ENCODE assay signal across 25 cellular contexts in the genomic region with DNA sequence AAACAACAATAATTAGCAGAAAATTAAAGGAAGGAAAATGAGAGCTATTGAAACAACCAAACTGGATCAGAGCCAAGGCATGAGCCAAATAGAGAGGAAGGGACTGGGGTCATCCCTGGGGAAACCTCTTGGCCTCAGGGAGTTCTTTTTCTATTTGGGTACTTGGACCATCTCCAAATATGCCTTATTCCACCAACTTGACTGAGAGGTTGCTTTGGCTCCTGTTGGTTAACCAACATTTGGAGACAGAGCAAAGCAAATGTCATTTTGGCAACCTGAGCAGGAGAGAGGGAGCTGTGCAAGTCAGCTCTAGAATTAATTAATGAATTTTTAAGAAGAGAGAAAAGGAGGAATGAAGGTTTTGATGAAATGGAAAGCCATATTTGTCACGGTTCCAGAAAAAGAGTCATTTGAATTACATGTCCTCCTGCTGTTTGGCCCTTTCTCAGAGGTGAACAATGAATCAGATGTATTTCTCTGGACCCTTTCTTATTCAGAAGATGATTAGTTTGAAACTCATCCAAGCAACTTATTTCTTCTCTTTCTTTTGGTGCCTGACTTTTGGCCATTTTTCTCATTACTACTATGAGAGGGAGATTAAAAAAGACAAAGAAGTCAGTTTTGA.
DNase-seq lines count a peak whose midpoint lies in the region; ATAC-seq and TF ChIP-seq lines count a peak whose summit lies in the region.
"Had no signal": no experiment of that assay in that cellular context is flagged by ENCODE, and none has a peak within 500 bp of the region (broad histone marks: within the 10 kb centered on the region; RNA-seq: fewer than 3 reads in every experiment).

No MANE protein-coding gene starts in this region.

- peaks cover 21% of the 10 kb centered on the region for H3K4me1 Mint-ChIP-seq in brain
- H3K4me1 Mint-ChIP-seq: CD4-positive, CD25-positive, alpha-beta regulatory T cell; immature natural killer cell; stimulated activated naive CD8-positive, alpha-beta T cell treated with anti-CD3 and anti-CD28 coated beads, Interleukin-15, amount 100 ng/mL, for 72 hours had no signal

- ATAC-seq in GM21360 (IDR thresholded peaks at IDR 0.05; ENCODE audit: unreplicated experiment) (no peak), GM18505 (IDR thresholded peaks at IDR 0.05; ENCODE audit: unreplicated experiment) (no peak), HG02759 (IDR thresholded peaks at IDR 0.05; ENCODE audit: unreplicated experiment) (no peak)
- ATAC-seq: activated CD8-positive, alpha-beta T cell treated with anti-CD3 and anti-CD28 coated beads for 36 hours; body of pancreas; esophagus mucosa; lower lobe of right lung; stimulated activated naive CD8-positive, alpha-beta T cell treated with anti-CD3 and anti-CD28 coated beads, Interleukin-15, amount 100 ng/mL, for 72 hours had no signal

- H3K9me3 Mint-ChIP-seq in brain: no peaks in the 10 kb centered on the region
- H3K9me3 Mint-ChIP-seq: activated CD8-positive, alpha-beta T cell treated with anti-CD3 and anti-CD28 coated beads for 36 hours; activated naive CD4-positive, alpha-beta T cell treated with anti-CD3 and anti-CD28 coated beads for 36 hours; activated T-cell treated with anti-CD3 and anti-CD28 coated beads, Interleukin-2, amount 50 U/mL, for 24 hours; stimulated activated naive CD8-positive, alpha-beta T cell treated with anti-CD3 and anti-CD28 coated beads, Interleukin-15, amount 100 ng/mL, for 72 hours had no signal

- H3K27ac Mint-ChIP-seq in brain: peak overlapping the region in 4 of 5 experiments; percentile 9 to 81 (median 44)
- H3K27ac Mint-ChIP-seq: activated CD8-positive, alpha-beta T cell treated with anti-CD3 and anti-CD28 coated beads for 36 hours; activated naive CD4-positive, alpha-beta T cell treated with anti-CD3 and anti-CD28 coated beads for 36 hours; activated T-cell treated with anti-CD3 and anti-CD28 coated beads, Interleukin-2, amount 50 U/mL, for 24 hours; immature natural killer cell; stimulated activated naive CD8-positive, alpha-beta T cell treated with anti-CD3 and anti-CD28 coated beads, Interleukin-15, amount 100 ng/mL, for 72 hours had no signal

- H3K27me3 Mint-ChIP-seq in brain: no peaks in the 10 kb centered on the region
- H3K27me3 Mint-ChIP-seq: activated CD8-positive, alpha-beta T cell treated with anti-CD3 and anti-CD28 coated beads for 36 hours; CD4-positive, CD25-positive, alpha-beta regulatory T cell; stimulated activated naive CD8-positive, alpha-beta T cell treated with anti-CD3 and anti-CD28 coated beads, Interleukin-15, amount 100 ng/mL, for 72 hours had no signal

- no peak for TF ChIP-seq CTCF in brain (conservative IDR thresholded peaks at IDR 0.05)

- DNase-seq in NCI-H748 (lab: John Stamatoyannopoulos, UW; ENCODE audit: unreplicated experiment) (peak; percentile 21), NCI-H748 treated with DMSO at 0.1 percent for 48 hours (lab: John Stamatoyannopoulos, UW) (no peak), NCI-H1436 (lab: John Stamatoyannopoulos, UW) (peak; percentile 56), pons (ENCODE audit: low spot score) (peak; percentile 3)
- DNase-seq: activated CD4-positive, CD25-positive, alpha-beta regulatory T cell; activated CD8-positive, alpha-beta T cell treated with anti-CD3 and anti-CD28 coated beads for 36 hours; activated naive CD4-positive, alpha-beta T cell treated with anti-CD3 and anti-CD28 coated beads for 36 hours; activated T-cell treated with anti-CD3 and anti-CD28 coated beads, Interleukin-2, amount 50 U/mL, for 24 hours; body of pancreas; CD4-positive, CD25-positive, alpha-beta regulatory T cell; head of caudate nucleus; immature natural killer cell; lower lobe of right lung; NCI-H1694; NCI-H524 treated with DMSO at 0.1 percent for 48 hours; sigmoid colon; stimulated activated CD4-positive, alpha-beta T cell treated with anti-CD3 and anti-CD28 coated beads, Interleukin-1b, Interleukin-23, amount 100 ng/mL, for 48 hours; stimulated activated naive CD8-positive, alpha-beta T cell treated with anti-CD3 and anti-CD28 coated beads, Interleukin-15, amount 100 ng/mL, for 72 hours; T-helper 2 cell; upper lobe of left lung had no signal

- no peak for TF ChIP-seq POLR2A in GM18505 (IDR thresholded peaks at IDR 0.05; ENCODE audit: borderline replicate concordance, extremely low read depth, insufficient read depth, insufficient read length)

- no peaks in the 10 kb centered on the region for H3K36me3 Mint-ChIP-seq in brain
- H3K36me3 Mint-ChIP-seq: CD4-positive, CD25-positive, alpha-beta regulatory T cell; immature natural killer cell had no signal

- H3K4me3 Mint-ChIP-seq in brain: peak overlapping the region in 1 of 5 experiments; percentile 59
- H3K4me3 Mint-ChIP-seq: activated CD8-positive, alpha-beta T cell treated with anti-CD3 and anti-CD28 coated beads for 36 hours; activated naive CD4-positive, alpha-beta T cell treated with anti-CD3 and anti-CD28 coated beads for 36 hours; activated T-cell treated with anti-CD3 and anti-CD28 coated beads, Interleukin-2, amount 50 U/mL, for 24 hours; CD4-positive, CD25-positive, alpha-beta regulatory T cell; immature natural killer cell; stimulated activated naive CD8-positive, alpha-beta T cell treated with anti-CD3 and anti-CD28 coated beads, Interleukin-15, amount 100 ng/mL, for 72 hours had no signal
